Comparison of ENCODE assay signal across 7 cellular contexts in genomic region chr22:17830041-17830961, GRCh38. TPM values are rescaled to one million over a fixed set of nuclear protein-coding genes. Genes with fewer than 3 reads are reported as not detected.
DNase-seq lines count a peak whose midpoint lies in the region; ATAC-seq and TF ChIP-seq lines count a peak whose summit lies in the region.

No MANE protein-coding gene starts in this region.

- POLR2A ChIA-PET in Panc1 (lab: Charles Lee) = interaction anchor here (0.6 kb wide), 1 partner anchor 15 kb away, joined by 3 read pairs; no protein-coding TSS in a partner anchor

- H2AFZ ChIP-seq in fibroblast of lung (ENCODE audit: low read length) = no peak overlapping the region

- peak; percentile 91 for ATAC-seq in Panc1
- ATAC-seq in natural killer cell treated with Interleukin-12 subunit alpha and Interleukin-12 subunit beta and Interleukin-15 and Interleukin-18, amount 100 ng/mL, for 72 hours = peak; percentile 77 to 85
- ATAC-seq in stimulated activated memory B cell treated with anti-CD40 and anti-IgM and Interleukin-4, amounts not matched to agents 10 μg/mL and 1 μg/mL and 100 μg/mL, for 72 hours = peak; percentile 88

- peaks cover 0 to 5% of the 10 kb centered on the region in 2 donors for H3K4me1 Mint-ChIP-seq in natural killer cell treated with Interleukin-12 subunit alpha and Interleukin-12 subunit beta and Interleukin-15 and Interleukin-18, amount 100 ng/mL, for 72 hours (ENCODE audit: low read depth in 2 of 2)
- peaks cover 26% of the 10 kb centered on the region for H3K4me1 Mint-ChIP-seq in stimulated activated memory B cell treated with anti-CD40 and anti-IgM and Interleukin-4, amounts not matched to agents 10 μg/mL and 1 μg/mL and 100 μg/mL, for 72 hours

- H3K27ac ChIP-seq in Panc1 (ENCODE audit: low read length) (no peak overlapping the region), fibroblast of lung (ENCODE audit: insufficient read depth, low read length) (no peak overlapping the region)

- no peaks in the 10 kb centered on the region for H3K27me3 Mint-ChIP-seq in natural killer cell treated with Interleukin-12 subunit alpha and Interleukin-12 subunit beta and Interleukin-15 and Interleukin-18, amount 100 ng/mL, for 72 hours
- no peaks in the 10 kb centered on the region for H3K27me3 Mint-ChIP-seq in stimulated activated memory B cell treated with anti-CD40 and anti-IgM and Interleukin-4, amounts not matched to agents 10 μg/mL and 1 μg/mL and 100 μg/mL, for 72 hours

- H3K4me3 ChIP-seq in Panc1 (ENCODE audit: low read depth in 2 of 2, low read length in 2 of 2) (no peak overlapping the region), fibroblast of lung (replicated peaks in 1 of 4; ENCODE audit: control extremely low read depth in 1 of 4, insufficient read depth in 1 of 4, low read depth in 3 of 4, low read length in 4 of 4) (no peak overlapping the region)

- no peaks in the 10 kb centered on the region for H3K4me1 ChIP-seq in Panc1 (ENCODE audit: control insufficient read depth, insufficient read depth, low read length)
- H3K4me1 ChIP-seq in fibroblast of lung (ENCODE audit: control insufficient read depth, extremely low read depth, insufficient read depth, low read length) = no peaks in the 10 kb centered on the region

- H3K36me3 Mint-ChIP-seq in natural killer cell treated with Interleukin-12 subunit alpha and Interleukin-12 subunit beta and Interleukin-15 and Interleukin-18, amount 100 ng/mL, for 72 hours = peaks cover 5% of the 10 kb centered on the region
- H3K36me3 Mint-ChIP-seq in stimulated activated memory B cell treated with anti-CD40 and anti-IgM and Interleukin-4, amounts not matched to agents 10 μg/mL and 1 μg/mL and 100 μg/mL, for 72 hours = peaks cover 52% of the 10 kb centered on the region

- H3K4me2 ChIP-seq in fibroblast of lung (ENCODE audit: extremely low read depth, insufficient read depth, low read length) = no peak overlapping the region

- intact Hi-C loops in Panc1 (cut with micrococcal nuclease; ENCODE audit: unreplicated experiment) = loop anchor here (1.0 to 10.0 kb wide), 2 partner anchors 194 to 246 kb away; partner anchors contain the start of gene MICAL3

- no peak overlapping the region for H3K27ac Mint-ChIP-seq in natural killer cell treated with Interleukin-12 subunit alpha and Interleukin-12 subunit beta and Interleukin-15 and Interleukin-18, amount 100 ng/mL, for 72 hours
- peak overlapping the region; percentile 44 for H3K27ac Mint-ChIP-seq in stimulated activated memory B cell treated with anti-CD40 and anti-IgM and Interleukin-4, amounts not matched to agents 10 μg/mL and 1 μg/mL and 100 μg/mL, for 72 hours

- CTCF ChIA-PET in Panc1 (lab: Charles Lee) = interaction anchor here (0.6 to 2.4 kb wide), 2 partner anchors 239 to 245 kb away, joined by 3 to 20 read pairs; no protein-coding TSS in a partner anchor

- H3K27me3 ChIP-seq in Panc1 (ENCODE audit: control insufficient read depth, insufficient read depth, low read length) (no peaks in the 10 kb centered on the region), fibroblast of lung (ENCODE audit: control insufficient read depth, insufficient read depth, low read length) (no peaks in the 10 kb centered on the region)

- H3K79me2 ChIP-seq in fibroblast of lung (ENCODE audit: control insufficient read depth, insufficient read depth, low read length) = no peaks in the 10 kb centered on the region

- H3K36me3 ChIP-seq in Panc1 (ENCODE audit: control insufficient read depth, insufficient read depth, low read length) (no peaks in the 10 kb centered on the region), fibroblast of lung (ENCODE audit: control insufficient read depth, insufficient read depth, low read length) (no peaks in the 10 kb centered on the region)

- no peak overlapping the region for H3K9ac ChIP-seq in fibroblast of lung (ENCODE audit: insufficient read depth, low read length)

- TF ChIP-seq CTCF in GM12872 (IDR thresholded peaks at IDR 0.05; ENCODE audit: insufficient read depth, low read depth, low read length) = peak; percentile 100
- peak; percentile 95 for TF ChIP-seq CTCF in Panc1 (IDR thresholded peaks at IDR 0.05)
- peak; percentile 99 to 100 for TF ChIP-seq CTCF in fibroblast of lung (conservative IDR thresholded peaks at IDR 0.05 in 1 of 2, IDR thresholded peaks at IDR 0.05 in 1 of 2; ENCODE audit: low read depth in 1 of 2, low read length in 2 of 2)

- no TSS peak for BruUV-seq in Panc1 (replicated peaks; lab: Mats Ljungman, UMichigan)

- DNase-seq in HuH-7.5 (ENCODE audit: low spot score) (peak; percentile 97), Panc1 (ENCODE audit: low read depth, low spot score) (peak; percentile 60), activated T-helper 1 cell treated with Interleukin-2 at 50 U/mL for 16 hours (ENCODE audit: low read depth) (peak; percentile 68), fibroblast of lung (ENCODE audit: low read depth in 2 of 2) (peak; percentile 56 to 80)
- DNase-seq in natural killer cell treated with Interleukin-12 subunit alpha and Interleukin-12 subunit beta and Interleukin-15 and Interleukin-18, amount 100 ng/mL, for 72 hours (ENCODE audit: low spot score) = no peak

- no peaks in the 10 kb centered on the region for H3K9me3 Mint-ChIP-seq in natural killer cell treated with Interleukin-12 subunit alpha and Interleukin-12 subunit beta and Interleukin-15 and Interleukin-18, amount 100 ng/mL, for 72 hours
- H3K9me3 Mint-ChIP-seq in stimulated activated memory B cell treated with anti-CD40 and anti-IgM and Interleukin-4, amounts not matched to agents 10 μg/mL and 1 μg/mL and 100 μg/mL, for 72 hours = no peaks in the 10 kb centered on the region

- in situ Hi-C loops in Panc1 (cut with HindIII; ENCODE audit: low pct_unique_long_range_greater_than_20kb, low sequenced_read_pairs) = no loop called here

- no peak overlapping the region for H3K4me3 Mint-ChIP-seq in natural killer cell treated with Interleukin-12 subunit alpha and Interleukin-12 subunit beta and Interleukin-15 and Interleukin-18, amount 100 ng/mL, for 72 hours
- H3K4me3 Mint-ChIP-seq in stimulated activated memory B cell treated with anti-CD40 and anti-IgM and Interleukin-4, amounts not matched to agents 10 μg/mL and 1 μg/mL and 100 μg/mL, for 72 hours = no peak overlapping the region

- no peaks in the 10 kb centered on the region for H4K20me1 ChIP-seq in fibroblast of lung (ENCODE audit: control insufficient read depth, extremely low read depth, insufficient read depth, low read length)

- H3K9me3 ChIP-seq in Panc1 (ENCODE audit: control insufficient read depth, insufficient read depth, low read depth, low read length) (no peaks in the 10 kb centered on the region), fibroblast of lung (ENCODE audit: control insufficient read depth, insufficient read depth, low read depth, low read length) (no peaks in the 10 kb centered on the region)

RNA-seq across cellular contexts. Expression of gene BID, which starts 56.0 kb away (rescaled TPM):
- total RNA-seq in Panc1 (2021; ENCODE audit: unreplicated experiment) = 66.7 TPM
- 92.6 TPM for polyA plus RNA-seq in Panc1 (2012; ENCODE audit: insufficient read length)
- 13.4 and 17.7 TPM in 2 replicates for total RNA-seq in fibroblast of lung
- 23.4 and 37.0 TPM in 2 replicates for polyA plus RNA-seq in fibroblast of lung
- polyA plus RNA-seq in fibroblast of lung (2012) = 23.1 and 30.3 TPM in 2 replicates
- polyA minus RNA-seq in fibroblast of lung (ENCODE audit: low replicate concordance) = 16.3 and 17.4 TPM in 2 replicates
- total RNA-seq in natural killer cell treated with Interleukin-12 subunit alpha and Interleukin-12 subunit beta and Interleukin-15 and Interleukin-18, amount 100 ng/mL, for 72 hours = 10 to 100 TPM; 32.0 to 59.3 TPM
